Comparison of ENCODE assay signal across 16 cellular contexts in genomic region chr5:33272288-33272687, GRCh38.
A peak's percentile ranks its signal among the peaks of the same experiment; 100 is the strongest.
DNase-seq lines count a peak whose midpoint lies in the region; TF ChIP-seq lines count a peak whose summit lies in the region.
"Had no signal": no experiment of that assay in that cellular context is flagged by ENCODE, and none has a peak within 500 bp of the region (broad histone marks: within the 10 kb centered on the region; RNA-seq: fewer than 3 reads in every experiment).

No MANE protein-coding gene starts in this region.

- DNase-seq in AG04449 (ENCODE audit: low read depth, low spot score) = peak; percentile 68
- peak; percentile 96 for DNase-seq in HT1080 (ENCODE audit: low read depth)
- DNase-seq in brain microvascular endothelial cell = peak; percentile 73
- peak; percentile 21 for DNase-seq in hepatic stellate cell (ENCODE audit: low spot score)
- no peak for DNase-seq in immature natural killer cell
- no peak for DNase-seq in CD8-positive, alpha-beta memory T cell
- no peak for DNase-seq in occipital lobe (lab: John Stamatoyannopoulos, UW)
- DNase-seq in H7 = no peak
- DNase-seq: activated CD4-positive, alpha-beta T cell treated with anti-CD3 and anti-CD28 coated beads for 4 hours; heart right ventricle; KBM-7; lower lobe of right lung; NCI-H2227 treated with DMSO at 0.1 percent for 48 hours had no signal

- H3K4me1 ChIP-seq in CD8-positive, alpha-beta memory T cell (ENCODE audit: insufficient read depth, low read length) = no peaks in the 10 kb centered on the region
- H3K4me1 ChIP-seq: BLaER1, prostate gland had no signal

- TF ChIP-seq CTCF in AG04449 (IDR thresholded peaks at IDR 0.05; ENCODE audit: insufficient read depth, low read length, missing control alignments) (no peak), brain microvascular endothelial cell (IDR thresholded peaks at IDR 0.05; ENCODE audit: low read depth, low read length, missing control alignments) (no peak)

- no peaks in the 10 kb centered on the region for H3K27me3 Mint-ChIP-seq in immature natural killer cell (ENCODE audit: low read depth in 3 of 3)
- no peaks in the 10 kb centered on the region for H3K27me3 Mint-ChIP-seq in CD8-positive, alpha-beta memory T cell
- H3K27me3 Mint-ChIP-seq: central memory CD8-positive, alpha-beta T cell had no signal

- peak overlapping the region; percentile 89 for H3K27ac ChIP-seq in brain microvascular endothelial cell
- H3K27ac ChIP-seq in CD8-positive, alpha-beta memory T cell (ENCODE audit: low read depth, low read length) = no peak overlapping the region
- H3K27ac ChIP-seq: BLaER1, heart right ventricle, lower lobe of right lung, prostate gland had no signal

- H3K4me3 ChIP-seq in AG04449 (ENCODE audit: low read depth, low read length) (no peak overlapping the region), brain microvascular endothelial cell (ENCODE audit: low read depth, low read length) (no peak overlapping the region), H7 (ENCODE audit: insufficient read depth, low read depth, low read length) (no peak overlapping the region)
- H3K4me3 ChIP-seq in CD8-positive, alpha-beta memory T cell (ENCODE audit: low read length) = no peak overlapping the region
- H3K4me3 ChIP-seq: BLaER1, heart right ventricle, lower lobe of right lung, prostate gland had no signal

- in situ Hi-C loops in brain microvascular endothelial cell (cut with HindIII; ENCODE audit: low pct_ligation_motif_present, low sequenced_read_pairs) = no loop called here

- no peaks in the 10 kb centered on the region for H3K9me3 ChIP-seq in CD8-positive, alpha-beta memory T cell (ENCODE audit: low read length)
- H3K9me3 ChIP-seq: BLaER1, heart right ventricle, lower lobe of right lung, prostate gland had no signal

- H3K27me3 ChIP-seq in brain microvascular endothelial cell (replicated peaks) (no peaks in the 10 kb centered on the region), H7 (ENCODE audit: control insufficient read depth, insufficient read depth, low read length) (no peaks in the 10 kb centered on the region)
- no peaks in the 10 kb centered on the region for H3K27me3 ChIP-seq in CD8-positive, alpha-beta memory T cell (ENCODE audit: insufficient read depth, low read length, poor library complexity, severe bottlenecking)
- H3K27me3 ChIP-seq: BLaER1, heart right ventricle had no signal

- no peak overlapping the region for H3K27ac Mint-ChIP-seq in immature natural killer cell
- no peak overlapping the region for H3K27ac Mint-ChIP-seq in CD8-positive, alpha-beta memory T cell

- no peak overlapping the region for H3K4me3 Mint-ChIP-seq in immature natural killer cell
- no peak overlapping the region for H3K4me3 Mint-ChIP-seq in CD8-positive, alpha-beta memory T cell
- H3K4me3 Mint-ChIP-seq: central memory CD8-positive, alpha-beta T cell had no signal

- H3K36me3 Mint-ChIP-seq in immature natural killer cell = no peaks in the 10 kb centered on the region
- H3K36me3 Mint-ChIP-seq in CD8-positive, alpha-beta memory T cell = no peaks in the 10 kb centered on the region

- H3K36me3 ChIP-seq in brain microvascular endothelial cell (replicated peaks) (no peaks in the 10 kb centered on the region), H7 (replicated peaks; ENCODE audit: control insufficient read depth, insufficient read depth, low read length) (no peaks in the 10 kb centered on the region)
- no peaks in the 10 kb centered on the region for H3K36me3 ChIP-seq in CD8-positive, alpha-beta memory T cell (ENCODE audit: insufficient read depth, low read length)
- H3K36me3 ChIP-seq: BLaER1, heart right ventricle, lower lobe of right lung, prostate gland had no signal

- H3K9me3 Mint-ChIP-seq in immature natural killer cell = peaks cover 0 to 11% (median 0%) of the 10 kb centered on the region in 6 donors
- H3K9me3 Mint-ChIP-seq in CD8-positive, alpha-beta memory T cell = peaks cover 0 to 2% (median 0%) of the 10 kb centered on the region in 5 donors

- POLR2A ChIA-PET in AG04449 (lab: Yijun Ruan, JAX) = interaction anchor here (0.9 to 2.3 kb wide), 2 partner anchors 40 to 580 kb away, joined by 5 to 9 read pairs; no protein-coding TSS in a partner anchor
- POLR2A ChIA-PET in CD8-positive, alpha-beta memory T cell (lab: Charles Lee) = no interaction called here

- CTCF ChIA-PET in AG04449 (lab: Yijun Ruan, JAX) = interaction anchor here (1.4 kb wide), 1 partner anchor 50 kb away, joined by 4 read pairs; no protein-coding TSS in a partner anchor
- CTCF ChIA-PET in CD8-positive, alpha-beta memory T cell (lab: Charles Lee) = no interaction called here

- no peaks in the 10 kb centered on the region for H3K4me1 Mint-ChIP-seq in immature natural killer cell
- H3K4me1 Mint-ChIP-seq in CD8-positive, alpha-beta memory T cell = no peaks in the 10 kb centered on the region
- H3K4me1 Mint-ChIP-seq: central memory CD8-positive, alpha-beta T cell had no signal

Comparison
In these comparisons a context has a peak if more than half of its experiments do, and no peak if none do; other contexts are left out.
1. DNase-seq: peak in AG04449 (single experiment), HT1080 (single experiment), brain microvascular endothelial cell (single experiment) and hepatic stellate cell (single experiment); none in immature natural killer cell (0 of 3), CD8-positive, alpha-beta memory T cell (0 of 5), occipital lobe (single experiment) and H7 (single experiment).